In the genomic region with DNA sequence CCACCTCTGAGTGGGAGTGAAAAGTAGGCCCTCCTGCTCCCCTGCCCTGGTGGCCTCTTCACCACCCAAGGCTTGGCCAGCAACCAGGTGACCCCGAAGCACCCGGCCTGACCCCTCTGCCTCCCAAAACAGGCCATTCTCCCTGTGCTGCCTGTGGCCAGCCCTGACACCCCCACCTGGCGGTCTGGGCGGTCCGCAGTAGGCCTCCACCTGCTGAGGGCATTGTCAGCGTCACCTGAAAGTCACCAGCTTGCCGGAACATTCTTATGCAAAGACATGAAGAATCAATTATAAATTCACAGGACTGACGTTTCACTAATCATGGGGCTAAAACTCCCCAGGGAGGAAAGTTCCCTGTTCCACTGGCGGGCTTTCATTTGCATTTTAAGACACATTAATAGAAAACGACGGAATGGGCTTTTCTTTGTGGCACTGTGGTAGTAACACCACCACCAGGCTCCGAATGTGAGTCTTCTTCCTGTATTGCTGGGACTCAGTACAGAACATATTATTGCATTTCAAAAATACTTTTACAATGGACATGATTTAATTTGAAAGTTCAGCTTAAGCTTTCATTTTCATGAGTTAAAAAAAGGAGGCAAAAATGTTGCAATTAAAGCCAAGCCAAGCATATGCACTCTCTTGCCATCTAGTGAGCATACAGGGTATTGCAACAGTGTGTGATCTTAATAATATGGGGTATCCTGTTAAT, we compare ENCODE assay signal across 8 cellular contexts. TPM values are rescaled to one million over a fixed set of nuclear protein-coding genes. Genes with fewer than 3 reads are reported as not detected.
DNase-seq lines count a peak whose midpoint lies in the region; ATAC-seq and FAIRE-seq lines count a peak whose summit lies in the region.

No MANE protein-coding gene starts in this region.

- ATAC-seq in GM19324 (IDR thresholded peaks at IDR 0.05; ENCODE audit: low FRiP score, unreplicated experiment) (peak; percentile 73), HG03135 (IDR thresholded peaks at IDR 0.05; ENCODE audit: unreplicated experiment) (peak; percentile 69)

- peaks cover 6 to 10% of the 10 kb centered on the region in 2 donors for H3K36me3 ChIP-seq in small intestine (ENCODE audit: control insufficient read depth in 2 of 2, insufficient read depth in 2 of 2, low read length in 2 of 2)

- H3K27me3 ChIP-seq in small intestine (ENCODE audit: control insufficient read depth in 2 of 2, insufficient read depth in 2 of 2, low read length in 2 of 2): no peaks in the 10 kb centered on the region

- 59 to 76% (median 71%) methylated on average over 12 of the region's 12 CpGs for WGBS in small intestine, 3 donors

- no peaks in the 10 kb centered on the region for H3K4me1 ChIP-seq in small intestine (ENCODE audit: control insufficient read depth in 2 of 2, insufficient read depth in 1 of 2, low read depth in 1 of 2, low read length in 1 of 2)

- DNase-seq in NCI-H2196 (lab: John Stamatoyannopoulos, UW; ENCODE audit: unreplicated experiment): peak; percentile 66
- DNase-seq in NCI-H2196 treated with DMSO at 0.1 percent for 48 hours (lab: John Stamatoyannopoulos, UW; ENCODE audit: unreplicated experiment): no peak
- peak; percentile 84 for DNase-seq in NCI-H510A treated with DMSO at 0.1 percent for 48 hours (lab: John Stamatoyannopoulos, UW)
- DNase-seq in amniotic stem cell (lab: John Stamatoyannopoulos, UW): peak; percentile 4
- peak; percentile 67 for DNase-seq in hepatic stellate cell (ENCODE audit: low spot score)
- peak; percentile 62 for DNase-seq in small intestine

- no peak for FAIRE-seq in small intestine (lab: Jason Lieb, UNC)

- no peaks in the 10 kb centered on the region for H3K9me3 ChIP-seq in small intestine (ENCODE audit: control insufficient read depth, low read depth)

- H3K27ac ChIP-seq in small intestine (ENCODE audit: low read depth in 1 of 2, low read length in 1 of 2): peak overlapping the region in 1 of 2 donors; percentile 7

- H3K4me3 ChIP-seq in small intestine (ENCODE audit: low read depth in 1 of 2, low read length in 2 of 2): no peak overlapping the region

RNA-seq across cellular contexts. Expression of a gene that starts 57.4 kb away (rescaled TPM):
- 100 to 1,000 TPM in 2 of 3 donors, 10 to 100 TPM in 1; 65.4 to 615 (median 326) TPM for polyA plus RNA-seq in small intestine
